Comparison of ENCODE assay signal across 1 cellular context in the genomic region with DNA sequence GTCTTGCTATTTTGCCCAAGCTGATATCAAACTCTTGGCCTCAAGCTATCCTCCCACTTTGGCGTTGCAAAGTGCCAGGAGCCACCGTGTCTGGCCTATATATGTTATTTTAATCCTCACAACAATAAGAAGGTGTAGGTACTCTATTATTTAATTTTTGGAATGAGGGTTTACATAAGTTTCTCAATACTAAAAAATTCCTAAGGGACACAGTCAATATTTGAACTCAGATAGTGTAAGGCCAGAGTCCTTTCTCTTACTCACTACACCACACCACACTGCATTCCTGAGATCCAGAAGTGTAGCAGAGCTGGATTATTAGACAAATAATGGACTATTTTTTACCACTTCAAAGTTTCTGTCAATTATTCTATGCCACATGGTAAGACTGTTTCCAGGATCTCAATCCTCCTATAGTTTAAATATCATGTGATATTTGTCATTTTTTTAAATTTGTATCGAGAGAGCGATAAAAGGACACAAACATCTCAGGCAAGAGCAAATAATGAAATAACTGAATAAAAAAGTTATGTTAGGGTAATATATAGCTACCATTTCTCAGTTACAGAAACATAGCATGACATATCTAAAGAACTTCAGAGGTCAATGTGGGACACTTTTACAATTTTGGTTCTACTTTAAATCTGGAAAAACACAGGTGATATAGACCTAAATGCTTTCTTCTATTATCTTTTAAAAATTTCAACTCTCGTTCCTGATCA.
A peak's percentile ranks its signal among the peaks of the same experiment; 100 is the strongest.
TF ChIP-seq lines count a peak whose summit lies in the region.

No MANE protein-coding gene starts in this region.

TF ChIP-seq in HepG2, 621 proteins besides CTCF, POLR2A, EP300 and RAD21 (continued from another document and continues in another):
- TF ChIP-seq HNF1A (IDR thresholded peaks at IDR 0.05; ENCODE audit: low read depth) (peak; percentile 58; the same call in 1 of the 2 replicates), HNF1A (CRISPR knock-in tag; IDR thresholded peaks at IDR 0.05; ENCODE audit: borderline replicate concordance) (peak; percentile 85; the same call in 1 of the 2 replicates), CENPT (CRISPR knock-in tag; IDR thresholded peaks at IDR 0.05; ENCODE audit: low read depth) (no peak), REXO4 (CRISPR knock-in tag; IDR thresholded peaks at IDR 0.05; ENCODE audit: borderline replicate concordance) (no peak), RARA (CRISPR knock-in tag; IDR thresholded peaks at IDR 0.05) (peak; percentile 80; the same call in 1 of the 2 replicates), JDP2 (CRISPR knock-in tag; IDR thresholded peaks at IDR 0.05; ENCODE audit: borderline replicate concordance) (no peak; the same call in 1 of the 2 replicates), PTBP1 (IDR thresholded peaks at IDR 0.05; ENCODE audit: low read depth, low read length, poor library complexity, severe bottlenecking) (no peak), KDM2A (CRISPR knock-in tag; IDR thresholded peaks at IDR 0.05; ENCODE audit: borderline replicate concordance, low read depth) (no peak), RXRA (CRISPR knock-in tag; IDR thresholded peaks at IDR 0.05) (no peak), IKZF5 (CRISPR knock-in tag; IDR thresholded peaks at IDR 0.05) (0 out of 2 replicates have a peak, but pooled peaks have one; percentile 76), ZNF142 (CRISPR knock-in tag; IDR thresholded peaks at IDR 0.05) (no peak), RARG (CRISPR knock-in tag; IDR thresholded peaks at IDR 0.05; ENCODE audit: low read depth) (no peak), ZNF282 (IDR thresholded peaks at IDR 0.05; ENCODE audit: partially characterized antibody) (no peak), ZNF234 (CRISPR knock-in tag; conservative IDR thresholded peaks at IDR 0.05) (no peak), FOXA1 (IDR thresholded peaks at IDR 0.05) (peak; percentile 96), FOXA1 (CRISPR knock-in tag; IDR thresholded peaks at IDR 0.05) (peak; percentile 97), RFX1 (IDR thresholded peaks at IDR 0.05) (no peak), ZBTB42 (CRISPR knock-in tag; IDR thresholded peaks at IDR 0.05) (peak; percentile 93), ZNF644 (CRISPR knock-in tag; IDR thresholded peaks at IDR 0.05; ENCODE audit: low read depth) (peak; percentile 38; the same call in 1 of the 2 replicates), NCOA2 (CRISPR knock-in tag; IDR thresholded peaks at IDR 0.05) (peak; percentile 97), FOXK1 (CRISPR knock-in tag; IDR thresholded peaks at IDR 0.05; ENCODE audit: borderline replicate concordance, low read depth) (no peak; the same call in 1 of the 2 replicates), ZNF430 (CRISPR knock-in tag; IDR thresholded peaks at IDR 0.05) (no peak), ZNF563 (CRISPR knock-in tag; IDR thresholded peaks at IDR 0.05) (no peak), POGK (CRISPR knock-in tag; conservative IDR thresholded peaks at IDR 0.05) (no peak), TARDBP (CRISPR knock-in tag; IDR thresholded peaks at IDR 0.05) (peak; percentile 84)
- TF ChIP-seq, protein P1, sequence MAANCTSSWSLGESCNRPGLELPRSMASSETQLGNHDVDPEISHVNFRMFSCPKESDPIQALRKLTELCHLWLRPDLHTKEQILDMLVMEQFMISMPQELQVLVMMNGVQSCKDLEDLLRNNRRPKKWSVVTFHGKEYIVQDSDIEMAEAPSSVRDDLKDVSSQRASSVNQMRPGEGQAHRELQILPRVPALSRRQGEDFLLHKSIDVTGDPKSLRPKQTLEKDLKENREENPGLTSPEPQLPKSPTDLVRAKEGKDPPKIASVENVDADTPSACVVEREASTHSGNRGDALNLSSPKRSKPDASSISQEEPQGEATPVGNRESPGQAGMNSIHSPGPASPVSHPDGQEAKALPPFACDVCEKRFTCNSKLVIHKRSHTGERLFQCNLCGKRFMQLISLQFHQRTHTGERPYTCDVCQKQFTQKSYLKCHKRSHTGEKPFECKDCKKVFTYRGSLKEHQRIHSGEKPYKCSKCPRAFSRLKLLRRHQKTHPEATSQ (CRISPR knock-in tag; IDR thresholded peaks at IDR 0.05; ENCODE audit: borderline replicate concordance) = peak; percentile 60; the same call in 1 of the 2 replicates
- TF ChIP-seq, protein P2, sequence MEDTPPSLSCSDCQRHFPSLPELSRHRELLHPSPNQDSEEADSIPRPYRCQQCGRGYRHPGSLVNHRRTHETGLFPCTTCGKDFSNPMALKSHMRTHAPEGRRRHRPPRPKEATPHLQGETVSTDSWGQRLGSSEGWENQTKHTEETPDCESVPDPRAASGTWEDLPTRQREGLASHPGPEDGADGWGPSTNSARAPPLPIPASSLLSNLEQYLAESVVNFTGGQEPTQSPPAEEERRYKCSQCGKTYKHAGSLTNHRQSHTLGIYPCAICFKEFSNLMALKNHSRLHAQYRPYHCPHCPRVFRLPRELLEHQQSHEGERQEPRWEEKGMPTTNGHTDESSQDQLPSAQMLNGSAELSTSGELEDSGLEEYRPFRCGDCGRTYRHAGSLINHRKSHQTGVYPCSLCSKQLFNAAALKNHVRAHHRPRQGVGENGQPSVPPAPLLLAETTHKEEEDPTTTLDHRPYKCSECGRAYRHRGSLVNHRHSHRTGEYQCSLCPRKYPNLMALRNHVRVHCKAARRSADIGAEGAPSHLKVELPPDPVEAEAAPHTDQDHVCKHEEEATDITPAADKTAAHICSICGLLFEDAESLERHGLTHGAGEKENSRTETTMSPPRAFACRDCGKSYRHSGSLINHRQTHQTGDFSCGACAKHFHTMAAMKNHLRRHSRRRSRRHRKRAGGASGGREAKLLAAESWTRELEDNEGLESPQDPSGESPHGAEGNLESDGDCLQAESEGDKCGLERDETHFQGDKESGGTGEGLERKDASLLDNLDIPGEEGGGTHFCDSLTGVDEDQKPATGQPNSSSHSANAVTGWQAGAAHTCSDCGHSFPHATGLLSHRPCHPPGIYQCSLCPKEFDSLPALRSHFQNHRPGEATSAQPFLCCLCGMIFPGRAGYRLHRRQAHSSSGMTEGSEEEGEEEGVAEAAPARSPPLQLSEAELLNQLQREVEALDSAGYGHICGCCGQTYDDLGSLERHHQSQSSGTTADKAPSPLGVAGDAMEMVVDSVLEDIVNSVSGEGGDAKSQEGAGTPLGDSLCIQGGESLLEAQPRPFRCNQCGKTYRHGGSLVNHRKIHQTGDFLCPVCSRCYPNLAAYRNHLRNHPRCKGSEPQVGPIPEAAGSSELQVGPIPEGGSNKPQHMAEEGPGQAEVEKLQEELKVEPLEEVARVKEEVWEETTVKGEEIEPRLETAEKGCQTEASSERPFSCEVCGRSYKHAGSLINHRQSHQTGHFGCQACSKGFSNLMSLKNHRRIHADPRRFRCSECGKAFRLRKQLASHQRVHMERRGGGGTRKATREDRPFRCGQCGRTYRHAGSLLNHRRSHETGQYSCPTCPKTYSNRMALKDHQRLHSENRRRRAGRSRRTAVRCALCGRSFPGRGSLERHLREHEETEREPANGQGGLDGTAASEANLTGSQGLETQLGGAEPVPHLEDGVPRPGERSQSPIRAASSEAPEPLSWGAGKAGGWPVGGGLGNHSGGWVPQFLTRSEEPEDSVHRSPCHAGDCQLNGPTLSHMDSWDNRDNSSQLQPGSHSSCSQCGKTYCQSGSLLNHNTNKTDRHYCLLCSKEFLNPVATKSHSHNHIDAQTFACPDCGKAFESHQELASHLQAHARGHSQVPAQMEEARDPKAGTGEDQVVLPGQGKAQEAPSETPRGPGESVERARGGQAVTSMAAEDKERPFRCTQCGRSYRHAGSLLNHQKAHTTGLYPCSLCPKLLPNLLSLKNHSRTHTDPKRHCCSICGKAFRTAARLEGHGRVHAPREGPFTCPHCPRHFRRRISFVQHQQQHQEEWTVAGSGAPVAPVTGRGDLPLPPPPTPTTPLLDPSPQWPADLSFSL (CRISPR knock-in tag; IDR thresholded peaks at IDR 0.05) = peak; percentile 24; the same call in 1 of the 2 replicates
